ENCODE assay signal across 11 cellular contexts in genomic region chr11:96114178-96115070, GRCh38.
DNase-seq lines count a peak whose midpoint lies in the region; ATAC-seq, FAIRE-seq and TF ChIP-seq lines count a peak whose summit lies in the region.
"Had no signal": no experiment of that assay in that cellular context is flagged by ENCODE, and none has a peak within 500 bp of the region (broad histone marks: within the 10 kb centered on the region; RNA-seq: fewer than 3 reads in every experiment).

No MANE protein-coding gene starts in this region.

- ATAC-seq in GM21717 (IDR thresholded peaks at IDR 0.05; ENCODE audit: unreplicated experiment), result peak; percentile 35
- peak; percentile 31 to 60 (median 53) for ATAC-seq in pancreas
- no peak for ATAC-seq in HG03439 (IDR thresholded peaks at IDR 0.05; ENCODE audit: unreplicated experiment)

- FAIRE-seq in astrocyte (lab: Jason Lieb, UNC) (no peak), pancreas (lab: Jason Lieb, UNC) (no peak)

- no peak overlapping the region for H3K9ac ChIP-seq in astrocyte (ENCODE audit: low read length)

- no peak overlapping the region for H2AFZ ChIP-seq in astrocyte (ENCODE audit: low read depth, low read length)

- H3K36me3 Mint-ChIP-seq in astrocyte (ENCODE audit: low read depth, unreplicated experiment), result no peaks in the 10 kb centered on the region

- TF ChIP-seq CTCF in GM10266 (IDR thresholded peaks at IDR 0.05; ENCODE audit: control insufficient read depth, insufficient read depth, low read depth, missing control alignments) (no peak), astrocyte (IDR thresholded peaks at IDR 0.05; ENCODE audit: insufficient read depth, low read depth, low read length) (no peak), pancreas (IDR thresholded peaks at IDR 0.05) (no peak)

- no peak overlapping the region for H3K27ac ChIP-seq in astrocyte (ENCODE audit: low read depth, low read length)
- peak overlapping the region in 1 of 4 donors; percentile 17 for H3K27ac ChIP-seq in pancreas

- H3K27me3 ChIP-seq in astrocyte (ENCODE audit: insufficient read depth, low read length) (no peaks in the 10 kb centered on the region), pancreas (no peaks in the 10 kb centered on the region)
- H3K27me3 ChIP-seq: Peyer's patch, spleen had no signal

- peak overlapping the region; percentile 2 for H3K27ac Mint-ChIP-seq in astrocyte (ENCODE audit: unreplicated experiment)
- H3K27ac Mint-ChIP-seq: activated B cell treated with CpG ODN at 0.5 μM for 24 hours had no signal

- H3K9me3 Mint-ChIP-seq in astrocyte (ENCODE audit: unreplicated experiment), result peaks cover 2% of the 10 kb centered on the region
- H3K9me3 Mint-ChIP-seq: activated B cell treated with CpG ODN at 0.5 μM for 24 hours had no signal

- H3K9me3 ChIP-seq in astrocyte (ENCODE audit: insufficient read depth, low read depth, low read length), result no peaks in the 10 kb centered on the region
- no peaks in the 10 kb centered on the region for H3K9me3 ChIP-seq in pancreas
- H3K9me3 ChIP-seq: Peyer's patch, spleen had no signal

- intact Hi-C loops in pancreas (cut with DNase I), result no loop called here

- no peaks in the 10 kb centered on the region for H4K20me1 ChIP-seq in astrocyte (ENCODE audit: insufficient read depth, low read length)

- H3K4me1 ChIP-seq in astrocyte (ENCODE audit: insufficient read depth, low read length) (peaks cover 12% of the 10 kb centered on the region), pancreas (no peaks in the 10 kb centered on the region)
- H3K4me1 ChIP-seq: Peyer's patch had no signal

- 53 to 60% methylated on average over 5 of the region's 5 CpGs for WGBS in pancreas, 2 donors

- H3K4me3 ChIP-seq in astrocyte (ENCODE audit: insufficient read depth, low read depth, low read length) (no peak overlapping the region), pancreas (no peak overlapping the region)
- H3K4me3 ChIP-seq: Peyer's patch, spleen had no signal

- peaks cover 19% of the 10 kb centered on the region for H3K79me2 ChIP-seq in astrocyte (ENCODE audit: insufficient read depth, low read length)

- H3K4me3 Mint-ChIP-seq in astrocyte (ENCODE audit: unreplicated experiment), result no peak overlapping the region
- H3K4me3 Mint-ChIP-seq: activated B cell treated with CpG ODN at 0.5 μM for 24 hours had no signal

- H3K4me1 Mint-ChIP-seq in astrocyte (ENCODE audit: low read depth, unreplicated experiment), result peaks cover 24% of the 10 kb centered on the region

- H3K27me3 Mint-ChIP-seq in astrocyte (ENCODE audit: low read depth, unreplicated experiment), result no peaks in the 10 kb centered on the region
- H3K27me3 Mint-ChIP-seq: activated B cell treated with CpG ODN at 0.5 μM for 24 hours had no signal

- H3K36me3 ChIP-seq in astrocyte (ENCODE audit: insufficient read depth, low read length), result no peaks in the 10 kb centered on the region
- H3K36me3 ChIP-seq in pancreas, result no peaks in the 10 kb centered on the region
- H3K36me3 ChIP-seq: Peyer's patch had no signal

- DNase-seq in GM10266 (ENCODE audit: extremely low spot score) (peak; percentile 16), astrocyte (ENCODE audit: low read depth) (no peak), pancreas (no peak), GDM1 (lab: John Stamatoyannopoulos, UW) (no peak), Ammon's horn (ENCODE audit: low spot score) (no peak)
- DNase-seq: activated B cell treated with CpG ODN at 0.5 μM for 24 hours, amniotic stem cell, Peyer's patch, spleen had no signal

- no peak overlapping the region for H3K4me2 ChIP-seq in astrocyte (ENCODE audit: low read length)
